Comparison of ENCODE assay signal across 36 cellular contexts in genomic region chr4:86737244-86737643, GRCh38.
"Had no signal": no experiment of that assay in that cellular context is flagged by ENCODE, and none has a peak within 500 bp of the region (broad histone marks: within the 10 kb centered on the region; RNA-seq: fewer than 3 reads in every experiment).

No MANE protein-coding gene starts in this region.

- H3K36me3 Mint-ChIP-seq: activated CD8-positive, alpha-beta memory T cell treated with anti-CD3 and anti-CD28 coated beads, Interleukin-2, amount 10 ng/mL, durations not matched to agents 7 days and 5 days; activated naive CD4-positive, alpha-beta T cell treated with anti-CD3 and anti-CD28 coated beads, Interleukin-2, amount 10 ng/mL, durations not matched to agents 7 days and 5 days; activated naive CD4-positive, alpha-beta T cell treated with anti-CD3 and anti-CD28 coated beads, Interleukin-2, amount 50 U/mL, for 24 hours; activated naive CD8-positive, alpha-beta T cell; activated naive CD8-positive, alpha-beta T cell treated with anti-CD3 and anti-CD28 coated beads, Interleukin-2, amount 10 ng/mL, durations not matched to agents 7 days and 5 days had no signal

- H3K27ac ChIP-seq: ascending aorta, cardiac muscle cell, VCaP had no signal

- H3K27me3 Mint-ChIP-seq: activated CD4-positive, alpha-beta memory T cell treated with anti-CD3 and anti-CD28 coated beads, Interleukin-2, amount 10 ng/mL, durations not matched to agents 7 days and 5 days; activated CD8-positive, alpha-beta memory T cell treated with anti-CD3 and anti-CD28 coated beads, Interleukin-2, amount 10 ng/mL, durations not matched to agents 7 days and 5 days; activated naive CD8-positive, alpha-beta T cell treated with anti-CD3 and anti-CD28 coated beads, Interleukin-2, amount 10 ng/mL, durations not matched to agents 7 days and 5 days; activated naive CD8-positive, alpha-beta T cell treated with anti-CD3 and anti-CD28 coated beads, Interleukin-2, amount 50 U/mL, for 24 hours; activated T-cell treated with anti-CD3 and anti-CD28 coated beads, Interleukin-2, amount 50 U/mL, for 24 hours; brain had no signal

- H3K27ac Mint-ChIP-seq: activated CD4-positive, alpha-beta memory T cell treated with anti-CD3 and anti-CD28 coated beads, Interleukin-2, amount 10 ng/mL, durations not matched to agents 7 days and 5 days; activated CD4-positive, alpha-beta T cell treated with anti-CD3 and anti-CD28 coated beads for 36 hours; activated CD4-positive, alpha-beta T cell treated with anti-CD3 and anti-CD28 coated beads, Interleukin-2, amount 10 ng/mL, durations not matched to agents 7 days and 5 days; activated CD8-positive, alpha-beta memory T cell treated with anti-CD3 and anti-CD28 coated beads, Interleukin-2, amount 10 ng/mL, durations not matched to agents 7 days and 5 days; activated CD8-positive, alpha-beta T cell treated with anti-CD3 and anti-CD28 coated beads, Interleukin-2, amount 10 ng/mL, durations not matched to agents 7 days and 5 days; activated naive CD4-positive, alpha-beta T cell treated with anti-CD3 and anti-CD28 coated beads, Interleukin-2, amount 10 ng/mL, durations not matched to agents 7 days and 5 days; activated naive CD4-positive, alpha-beta T cell treated with anti-CD3 and anti-CD28 coated beads, Interleukin-2, amount 50 U/mL, for 24 hours; activated naive CD8-positive, alpha-beta T cell; activated naive CD8-positive, alpha-beta T cell treated with anti-CD3 and anti-CD28 coated beads, Interleukin-2, amount 10 ng/mL, durations not matched to agents 7 days and 5 days; activated naive CD8-positive, alpha-beta T cell treated with anti-CD3 and anti-CD28 coated beads, Interleukin-2, amount 50 U/mL, for 24 hours; activated T-cell treated with anti-CD3 and anti-CD28 coated beads, Interleukin-2, amount 50 U/mL, for 24 hours; activated T-helper 2 cell treated with anti-CD3 and anti-CD28 coated beads, Interferon-gamma antibody, Interleukin-2, Interleukin-4, amounts not matched to agents 10 μg/mL and 5 μg/mL and 100 μg/mL, durations not matched to agents 14 hours and 24 hours and 36 hours; brain; T-helper 1 cell treated with Interleukin-12 subunit alpha and Interleukin-12 subunit beta and Interleukin-4 antibody, amounts not matched to agents 30 μg/mL and 1 μg/mL, for 36 hours; T-helper 2 cell treated with Interferon-gamma antibody and Interleukin-4, amounts not matched to agents 5 μg/mL and 100 μg/mL, for 36 hours had no signal

- H3K4me3 ChIP-seq: ascending aorta, cardiac muscle cell had no signal

- H3K4me3 Mint-ChIP-seq: activated CD4-positive, alpha-beta memory T cell treated with anti-CD3 and anti-CD28 coated beads, Interleukin-2, amount 10 ng/mL, durations not matched to agents 7 days and 5 days; activated CD4-positive, alpha-beta T cell treated with anti-CD3 and anti-CD28 coated beads for 36 hours; activated CD4-positive, alpha-beta T cell treated with anti-CD3 and anti-CD28 coated beads, Interleukin-2, amount 10 ng/mL, durations not matched to agents 7 days and 5 days; activated CD8-positive, alpha-beta memory T cell treated with anti-CD3 and anti-CD28 coated beads, Interleukin-2, amount 10 ng/mL, durations not matched to agents 7 days and 5 days; activated CD8-positive, alpha-beta T cell treated with anti-CD3 and anti-CD28 coated beads, Interleukin-2, amount 10 ng/mL, durations not matched to agents 7 days and 5 days; activated naive CD4-positive, alpha-beta T cell treated with anti-CD3 and anti-CD28 coated beads, Interleukin-2, amount 10 ng/mL, durations not matched to agents 7 days and 5 days; activated naive CD4-positive, alpha-beta T cell treated with anti-CD3 and anti-CD28 coated beads, Interleukin-2, amount 50 U/mL, for 24 hours; activated naive CD8-positive, alpha-beta T cell; activated naive CD8-positive, alpha-beta T cell treated with anti-CD3 and anti-CD28 coated beads, Interleukin-2, amount 10 ng/mL, durations not matched to agents 7 days and 5 days; activated naive CD8-positive, alpha-beta T cell treated with anti-CD3 and anti-CD28 coated beads, Interleukin-2, amount 50 U/mL, for 24 hours; activated T-cell treated with anti-CD3 and anti-CD28 coated beads, Interleukin-2, amount 50 U/mL, for 24 hours; brain; T-helper 1 cell treated with Interleukin-12 subunit alpha and Interleukin-12 subunit beta and Interleukin-4 antibody, amounts not matched to agents 30 μg/mL and 1 μg/mL, for 36 hours; T-helper 2 cell treated with Interferon-gamma antibody and Interleukin-4, amounts not matched to agents 5 μg/mL and 100 μg/mL, for 36 hours had no signal

- H3K27me3 ChIP-seq: ascending aorta, cardiac muscle cell had no signal

- H3K4me1 ChIP-seq: ascending aorta had no signal

- DNase-seq: activated CD4-positive, alpha-beta memory T cell treated with anti-CD3 and anti-CD28 coated beads, Interleukin-2, amount 10 ng/mL, durations not matched to agents 7 days and 5 days; activated CD4-positive, alpha-beta T cell treated with anti-CD3 and anti-CD28 coated beads for 1 hour; activated CD4-positive, alpha-beta T cell treated with anti-CD3 and anti-CD28 coated beads for 36 hours; activated CD4-positive, alpha-beta T cell treated with anti-CD3 and anti-CD28 coated beads for 48 hours; activated CD4-positive, alpha-beta T cell treated with anti-CD3 and anti-CD28 coated beads, Interleukin-2, amount 10 ng/mL, durations not matched to agents 7 days and 5 days; activated CD4-positive, alpha-beta T cell treated with anti-CD3 and anti-CD28 coated beads, Interleukin-2, amount 50 U/mL, for 48 hours; activated CD4-positive, CD25-positive, alpha-beta regulatory T cell; activated CD8-positive, alpha-beta memory T cell treated with anti-CD3 and anti-CD28 coated beads for 24 hours; activated CD8-positive, alpha-beta memory T cell treated with anti-CD3 and anti-CD28 coated beads, Interleukin-2, amount 10 ng/mL, durations not matched to agents 7 days and 5 days; activated CD8-positive, alpha-beta memory T cell treated with anti-CD3 and anti-CD28 coated beads, Interleukin-2, amount 50 U/mL, for 48 hours; activated CD8-positive, alpha-beta T cell treated with anti-CD3 and anti-CD28 coated beads, Interleukin-2, amount 10 ng/mL, durations not matched to agents 7 days and 5 days; activated effector memory CD4-positive, alpha-beta T cell treated with Interleukin-2 at 50 U/mL for 16 hours; activated gamma-delta T cell; activated naive CD4-positive, alpha-beta T cell treated with anti-CD3 and anti-CD28 coated beads, Interleukin-2, amount 10 ng/mL, durations not matched to agents 7 days and 5 days; activated naive CD4-positive, alpha-beta T cell treated with Interleukin-2 at 50 U/mL for 16 hours; activated naive CD8-positive, alpha-beta T cell treated with anti-CD3 and anti-CD28 coated beads, Interleukin-2, amount 10 ng/mL, durations not matched to agents 7 days and 5 days; activated naive CD8-positive, alpha-beta T cell treated with anti-CD3 and anti-CD28 coated beads, Interleukin-2, amount 50 U/mL, for 24 hours; activated T-cell treated with anti-CD3 and anti-CD28 coated beads, Interleukin-2, amount 50 U/mL, for 24 hours; activated T-cell treated with anti-CD3 and anti-CD28 coated beads, Interleukin-2, amount 50 U/mL, for 48 hours; amygdala; anterior cingulate cortex; central memory CD4-positive, alpha-beta T cell; SW 1271; T-helper 1 cell; T-helper 2 cell; T-helper 9 cell had no signal

- ATAC-seq: activated CD4-positive, alpha-beta T cell treated with anti-CD3 and anti-CD28 coated beads for 36 hours; activated CD4-positive, CD25-positive, alpha-beta regulatory T cell treated with anti-CD3 and anti-CD28 coated beads, Interleukin-2, amount 50 U/mL, for 24 hours; activated CD8-positive, alpha-beta memory T cell treated with anti-CD3 and anti-CD28 coated beads, Interleukin-2, amount 10 ng/mL, durations not matched to agents 7 days and 5 days; activated CD8-positive, alpha-beta T cell treated with anti-CD3 and anti-CD28 coated beads, Interleukin-2, amount 10 ng/mL, durations not matched to agents 7 days and 5 days; activated naive CD8-positive, alpha-beta T cell treated with anti-CD3 and anti-CD28 coated beads, Interleukin-2, amount 50 U/mL, for 24 hours had no signal

- H3K9me3 ChIP-seq: ascending aorta had no signal

- H3K9me3 Mint-ChIP-seq: activated naive CD4-positive, alpha-beta T cell treated with anti-CD3 and anti-CD28 coated beads, Interleukin-2, amount 50 U/mL, for 24 hours; activated naive CD8-positive, alpha-beta T cell treated with anti-CD3 and anti-CD28 coated beads, Interleukin-2, amount 10 ng/mL, durations not matched to agents 7 days and 5 days; activated T-cell treated with anti-CD3 and anti-CD28 coated beads, Interleukin-2, amount 50 U/mL, for 24 hours; activated T-helper 2 cell treated with anti-CD3 and anti-CD28 coated beads, Interferon-gamma antibody, Interleukin-2, Interleukin-4, amounts not matched to agents 10 μg/mL and 5 μg/mL and 100 μg/mL, durations not matched to agents 14 hours and 24 hours and 36 hours; T-helper 1 cell treated with Interleukin-12 subunit alpha and Interleukin-12 subunit beta and Interleukin-4 antibody, amounts not matched to agents 30 μg/mL and 1 μg/mL, for 36 hours; T-helper 2 cell treated with Interferon-gamma antibody and Interleukin-4, amounts not matched to agents 5 μg/mL and 100 μg/mL, for 36 hours had no signal

- H3K4me1 Mint-ChIP-seq: activated CD4-positive, alpha-beta memory T cell treated with anti-CD3 and anti-CD28 coated beads, Interleukin-2, amount 10 ng/mL, durations not matched to agents 7 days and 5 days; activated CD4-positive, alpha-beta T cell treated with anti-CD3 and anti-CD28 coated beads for 36 hours; activated CD4-positive, alpha-beta T cell treated with anti-CD3 and anti-CD28 coated beads, Interleukin-2, amount 10 ng/mL, durations not matched to agents 7 days and 5 days; activated CD8-positive, alpha-beta memory T cell treated with anti-CD3 and anti-CD28 coated beads, Interleukin-2, amount 10 ng/mL, durations not matched to agents 7 days and 5 days; activated naive CD4-positive, alpha-beta T cell treated with anti-CD3 and anti-CD28 coated beads, Interleukin-2, amount 10 ng/mL, durations not matched to agents 7 days and 5 days; activated naive CD4-positive, alpha-beta T cell treated with anti-CD3 and anti-CD28 coated beads, Interleukin-2, amount 50 U/mL, for 24 hours; activated naive CD8-positive, alpha-beta T cell treated with anti-CD3 and anti-CD28 coated beads, Interleukin-2, amount 10 ng/mL, durations not matched to agents 7 days and 5 days; activated naive CD8-positive, alpha-beta T cell treated with anti-CD3 and anti-CD28 coated beads, Interleukin-2, amount 50 U/mL, for 24 hours; brain had no signal
